7 cellular contexts compared by ENCODE assay signal in genomic region chr12:6038160-6038559, GRCh38.
DNase-seq lines count a peak whose midpoint lies in the region; ATAC-seq and TF ChIP-seq lines count a peak whose summit lies in the region.

No MANE protein-coding gene starts in this region.

- peaks cover 0 to 11% of the 10 kb centered on the region in 2 donors for H3K36me3 ChIP-seq in psoas muscle (ENCODE audit: insufficient read depth in 1 of 2, low read depth in 1 of 2)

- H3K27ac Mint-ChIP-seq in activated CD8-positive, alpha-beta T cell treated with anti-CD3 and anti-CD28 coated beads, Interleukin-2, amount 10 ng/mL, durations not matched to agents 7 days and 5 days, result no peak overlapping the region

- no peaks in the 10 kb centered on the region for H3K9me3 ChIP-seq in psoas muscle

- H3K36me3 Mint-ChIP-seq in activated CD8-positive, alpha-beta T cell treated with anti-CD3 and anti-CD28 coated beads, Interleukin-2, amount 10 ng/mL, durations not matched to agents 7 days and 5 days (ENCODE audit: low read depth), result no peaks in the 10 kb centered on the region

- no peak overlapping the region for H3K4me3 ChIP-seq in psoas muscle

- no peaks in the 10 kb centered on the region for H3K4me1 Mint-ChIP-seq in activated CD8-positive, alpha-beta T cell treated with anti-CD3 and anti-CD28 coated beads, Interleukin-2, amount 10 ng/mL, durations not matched to agents 7 days and 5 days (ENCODE audit: low read depth)

- H3K27ac ChIP-seq in psoas muscle, result no peak overlapping the region

- TF ChIP-seq CTCF in GM10248 (IDR thresholded peaks at IDR 0.05; ENCODE audit: control extremely low read depth, extremely low read depth, low read depth, missing control alignments) (peak; percentile 69), psoas muscle (IDR thresholded peaks at IDR 0.05) (peak; percentile 38)

- CTCF ChIA-PET in GM10248 (lab: Yijun Ruan, JAX), result interaction anchor here (0.7 to 7.1 kb wide), 27 partner anchors 10 to 837 kb away, joined by 3 to 255 read pairs (median 4); no protein-coding TSS in a partner anchor
- CTCF ChIA-PET in activated CD8-positive, alpha-beta T cell treated with anti-CD3 and anti-CD28 coated beads, Interleukin-2, amount 10 ng/mL, durations not matched to agents 7 days and 5 days (lab: Charles Lee), result interaction anchor here (0.8 to 5.4 kb wide), 15 partner anchors 8 to 246 kb away, joined by 3 to 141 read pairs (median 4); no protein-coding TSS in a partner anchor

- WGBS in psoas muscle, 3 donors, result 62 to 76% (median 66%) methylated on average over 8 of the region's 8 CpGs

- intact Hi-C loops in psoas muscle (cut with DNase I), result no loop called here

- no peak overlapping the region for H3K4me3 Mint-ChIP-seq in activated CD8-positive, alpha-beta T cell treated with anti-CD3 and anti-CD28 coated beads, Interleukin-2, amount 10 ng/mL, durations not matched to agents 7 days and 5 days

- H3K9me3 Mint-ChIP-seq in activated CD8-positive, alpha-beta T cell treated with anti-CD3 and anti-CD28 coated beads, Interleukin-2, amount 10 ng/mL, durations not matched to agents 7 days and 5 days (ENCODE audit: insufficient read depth), result no peaks in the 10 kb centered on the region

- no peaks in the 10 kb centered on the region for H3K4me1 ChIP-seq in psoas muscle

- no peaks in the 10 kb centered on the region for H3K27me3 Mint-ChIP-seq in activated CD8-positive, alpha-beta T cell treated with anti-CD3 and anti-CD28 coated beads, Interleukin-2, amount 10 ng/mL, durations not matched to agents 7 days and 5 days (ENCODE audit: low read depth)

- H3K27me3 ChIP-seq in psoas muscle (ENCODE audit: insufficient read depth in 3 of 3, low read length in 2 of 3), result no peaks in the 10 kb centered on the region

- POLR2A ChIA-PET in GM10248 (lab: Yijun Ruan, JAX), result no interaction called here
- POLR2A ChIA-PET in activated CD8-positive, alpha-beta T cell treated with anti-CD3 and anti-CD28 coated beads, Interleukin-2, amount 10 ng/mL, durations not matched to agents 7 days and 5 days (lab: Charles Lee), result no interaction called here

- peak; percentile 73 for DNase-seq in GM10248 (ENCODE audit: extremely low spot score)
- peak; percentile 84 for DNase-seq in NCI-H69 (lab: John Stamatoyannopoulos, UW)
- DNase-seq in activated CD8-positive, alpha-beta T cell treated with anti-CD3 and anti-CD28 coated beads, Interleukin-2, amount 10 ng/mL, durations not matched to agents 7 days and 5 days, result peak; percentile 59
- DNase-seq in foreskin melanocyte, result peak; percentile 51
- DNase-seq in psoas muscle, result no peak
- DNase-seq in NCI-H2029 treated with DMSO at 0.1 percent for 48 hours (lab: John Stamatoyannopoulos, UW), result no peak

- ATAC-seq in HG02884 (IDR thresholded peaks at IDR 0.05; ENCODE audit: unreplicated experiment) (peak; percentile 50), psoas muscle (peak in 3 of 4 donors; percentile 41 to 53 (median 52))
- ATAC-seq in activated CD8-positive, alpha-beta T cell treated with anti-CD3 and anti-CD28 coated beads, Interleukin-2, amount 10 ng/mL, durations not matched to agents 7 days and 5 days, result peak; percentile 71

Comparison
In these comparisons a context has a peak if more than half of its experiments do, and no peak if none do; other contexts are left out.
1. DNase-seq: peak in GM10248 (single experiment), NCI-H69 (single experiment), activated CD8-positive, alpha-beta T cell treated with anti-CD3 and anti-CD28 coated beads, Interleukin-2, amount 10 ng/mL, durations not matched to agents 7 days and 5 days (single experiment) and foreskin melanocyte (single experiment); none in psoas muscle (0 of 2) and NCI-H2029 treated with DMSO at 0.1 percent for 48 hours (single experiment).
2. Peak in every context shown above with its lines, with median percentiles within 50 percentile points of each other: ATAC-seq.